ENCODE assay signal across 8 cellular contexts in the genomic region with DNA sequence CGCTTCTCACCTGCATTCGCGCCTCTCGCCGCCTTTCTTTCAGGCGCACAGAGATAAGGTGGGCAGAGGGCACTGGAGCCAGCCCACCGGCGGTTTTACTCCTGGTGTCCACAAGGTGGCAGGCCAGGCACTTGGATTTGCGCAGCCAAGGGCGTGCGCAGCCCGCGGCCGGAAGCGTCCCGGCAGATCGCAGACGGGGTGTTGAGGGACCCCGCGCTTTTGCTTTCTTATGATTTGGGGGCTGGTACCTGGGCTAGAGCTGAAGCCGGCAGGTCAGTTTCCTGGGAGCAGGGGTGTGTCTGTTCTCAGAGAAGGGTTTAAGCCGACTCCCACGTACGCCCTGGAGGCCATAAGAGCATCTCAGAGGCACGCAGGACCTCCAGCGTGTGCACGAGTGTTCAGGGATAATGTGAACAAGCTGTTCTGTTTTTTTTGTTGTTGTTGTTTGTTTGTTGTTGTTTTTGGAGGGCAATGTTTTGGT.
DNase-seq lines count a peak whose midpoint lies in the region; ATAC-seq and TF ChIP-seq lines count a peak whose summit lies in the region.

No MANE protein-coding gene starts in this region.

- peak overlapping the region; percentile 82 for H3K4me3 Mint-ChIP-seq in central memory CD8-positive, alpha-beta T cell

- peaks cover 16% of the 10 kb centered on the region for H3K4me1 Mint-ChIP-seq in central memory CD8-positive, alpha-beta T cell

- H3K9me3 Mint-ChIP-seq in central memory CD8-positive, alpha-beta T cell, result no peaks in the 10 kb centered on the region

- CTCF ChIA-PET in AG04449 (lab: Yijun Ruan, JAX), result interaction anchor here (0.6 to 1.9 kb wide), 20 partner anchors 9 to 1421 kb away, joined by 3 to 34 read pairs (median 5); no protein-coding TSS in a partner anchor

- TF ChIP-seq CTCF in AG04449 (IDR thresholded peaks at IDR 0.05; ENCODE audit: insufficient read depth, low read length, missing control alignments), result peak; percentile 88

- H3K27ac Mint-ChIP-seq in central memory CD8-positive, alpha-beta T cell (ENCODE audit: low read depth), result no peak overlapping the region

- peak; percentile 98 for ATAC-seq in GM18858 (IDR thresholded peaks at IDR 0.05; ENCODE audit: unreplicated experiment)
- ATAC-seq in HG03095 (IDR thresholded peaks at IDR 0.05; ENCODE audit: unreplicated experiment), result peak; percentile 97
- peak; percentile 91 for ATAC-seq in central memory CD8-positive, alpha-beta T cell (replicated peaks; ENCODE audit: extremely low read depth, poor library complexity, severe bottlenecking)
- ATAC-seq in left colon, result peak; percentile 91

- H3K4me3 ChIP-seq in AG04449 (ENCODE audit: low read depth, low read length), result peak overlapping the region; percentile 59

- POLR2A ChIA-PET in AG04449 (lab: Yijun Ruan, JAX), result no interaction called here

- intact Hi-C loops in left colon (cut with DNase I, micrococcal nuclease), result loop anchor here in 1 of 2 donors (10.0 kb wide), 1 partner anchor 1421 kb away; no protein-coding TSS in a partner anchor

- DNase-seq in AG04449 (ENCODE audit: low read depth, low spot score) (no peak), NCI-H2171 (lab: John Stamatoyannopoulos, UW) (peak; percentile 88), left colon (peak; percentile 42 to 73)
- DNase-seq in activated CD4-positive, CD25-positive, alpha-beta regulatory T cell (lab: John Stamatoyannopoulos, UW), result peak; percentile 52 to 69 (median 62)
- peak; percentile 51 to 55 for DNase-seq in central memory CD8-positive, alpha-beta T cell (ENCODE audit: low spot score in 2 of 2)
- peak; percentile 84 to 89 for DNase-seq in stimulated activated CD4-positive, alpha-beta T cell treated with anti-CD3 and anti-CD28 coated beads, Interleukin-2, amount 100 ng/mL, for 24 hours

- peaks cover 78% of the 10 kb centered on the region for H3K27me3 Mint-ChIP-seq in central memory CD8-positive, alpha-beta T cell

- peaks cover 4% of the 10 kb centered on the region for H3K36me3 Mint-ChIP-seq in central memory CD8-positive, alpha-beta T cell (ENCODE audit: insufficient read depth)
